8 cellular contexts compared by ENCODE assay signal in the genomic region with DNA sequence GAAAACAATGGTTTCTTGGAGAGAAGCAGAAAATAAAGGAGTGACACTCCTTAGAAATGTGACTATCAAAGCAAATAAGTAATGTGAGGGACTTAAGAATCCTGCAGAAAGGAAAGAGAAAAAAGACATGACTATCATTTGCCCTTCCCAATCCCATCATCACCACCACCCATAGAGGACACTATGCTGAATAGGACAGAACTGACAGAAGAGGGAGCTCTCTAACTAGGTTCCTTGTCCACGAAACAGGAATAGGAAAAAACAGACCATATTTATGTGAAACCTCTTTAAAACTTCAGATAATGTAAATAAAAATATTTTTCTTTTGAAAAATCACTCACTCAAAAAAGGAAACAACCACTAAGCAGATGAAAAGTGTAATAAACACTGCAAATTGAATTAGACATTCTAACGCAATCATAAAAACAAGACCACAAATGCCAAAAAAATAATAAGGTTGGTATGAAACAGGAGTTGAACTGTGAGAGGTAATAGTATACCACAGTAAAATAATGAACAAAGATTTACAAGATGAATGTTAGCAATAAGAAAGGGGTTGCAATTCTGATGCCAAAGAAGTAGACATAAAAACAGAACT. TPM values are rescaled to one million over a fixed set of nuclear protein-coding genes. Genes with fewer than 3 reads are reported as not detected.
A peak's percentile ranks its signal among the peaks of the same experiment; 100 is the strongest.
DNase-seq lines count a peak whose midpoint lies in the region; ATAC-seq and TF ChIP-seq lines count a peak whose summit lies in the region.

No MANE protein-coding gene starts in this region.

- H3K9ac ChIP-seq in smooth muscle cell (ENCODE audit: low read depth): no peak overlapping the region

- POLR2A ChIA-PET in GM10248 (lab: Yijun Ruan, JAX): no interaction called here

- no peak overlapping the region for H3K4me2 ChIP-seq in smooth muscle cell

- no peaks in the 10 kb centered on the region for H3K9me3 ChIP-seq in adrenal gland (replicated peaks in 1 of 3)
- no peaks in the 10 kb centered on the region for H3K9me3 ChIP-seq in right atrium auricular region
- H3K9me3 ChIP-seq in smooth muscle cell (replicated peaks; ENCODE audit: low read depth): no peaks in the 10 kb centered on the region

- H3K27me3 ChIP-seq in adrenal gland (no peaks in the 10 kb centered on the region), right atrium auricular region (no peaks in the 10 kb centered on the region), smooth muscle cell (ENCODE audit: low read depth) (no peaks in the 10 kb centered on the region)

- CTCF ChIA-PET in GM10248 (lab: Yijun Ruan, JAX): interaction anchor here (1.0 to 2.7 kb wide), 4 partner anchors 10 to 230 kb away, joined by 3 to 14 read pairs (median 6); no protein-coding TSS in a partner anchor

- H3K4me1 ChIP-seq in adrenal gland (replicated peaks in 1 of 2) (no peaks in the 10 kb centered on the region), right atrium auricular region (no peaks in the 10 kb centered on the region), smooth muscle cell (ENCODE audit: low read depth) (no peaks in the 10 kb centered on the region)

- DNase-seq in GM10248 (ENCODE audit: extremely low spot score) (peak; percentile 43), NCI-H2081 treated with DMSO at 0.1 percent for 48 hours (lab: John Stamatoyannopoulos, UW) (peak; percentile 43), adrenal gland (peak in 2 of 7 donors; percentile 9 to 12), right atrium auricular region (ENCODE audit: low spot score) (no peak), smooth muscle cell (lab: John Stamatoyannopoulos, UW; ENCODE audit: unreplicated experiment) (no peak), mesenteric fat pad (ENCODE audit: low spot score) (no peak)

- WGBS in adrenal gland, 4 donors: 33 to 43% (median 39%) methylated on average over 2 of the region's 2 CpGs
- WGBS in smooth muscle cell (ENCODE audit: low lambda C conversion rate): 51% methylated on average over 2 of the region's 2 CpGs

- no peak for TF ChIP-seq POLR2A in adrenal gland (IDR thresholded peaks at IDR 0.05)

- H3F3A ChIP-seq in smooth muscle cell (ENCODE audit: low read depth): no peaks in the 10 kb centered on the region

- H2AFZ ChIP-seq in smooth muscle cell (ENCODE audit: low read depth): peak overlapping the region; percentile 61

- peak; percentile 92 for TF ChIP-seq CTCF in 22Rv1 (IDR thresholded peaks at IDR 0.05)
- peak; percentile 56 for TF ChIP-seq CTCF in GM10248 (IDR thresholded peaks at IDR 0.05; ENCODE audit: control extremely low read depth, extremely low read depth, low read depth, missing control alignments)
- TF ChIP-seq CTCF in adrenal gland (IDR thresholded peaks at IDR 0.05): peak; percentile 44 to 84 (median 72)
- peak; percentile 12 to 67 for TF ChIP-seq CTCF in right atrium auricular region (IDR thresholded peaks at IDR 0.05)
- TF ChIP-seq CTCF in smooth muscle cell (IDR thresholded peaks at IDR 0.05; ENCODE audit: borderline replicate concordance, insufficient read depth, poor library complexity, severe bottlenecking): peak; percentile 78

- H3K27ac ChIP-seq in 22Rv1 (no peak overlapping the region), adrenal gland (no peak overlapping the region), right atrium auricular region (no peak overlapping the region), smooth muscle cell (ENCODE audit: low read depth) (no peak overlapping the region)

- no peaks in the 10 kb centered on the region for H4K20me1 ChIP-seq in smooth muscle cell (ENCODE audit: low read depth)

- no peaks in the 10 kb centered on the region for H3K79me2 ChIP-seq in smooth muscle cell (ENCODE audit: low read depth)

- H3K4me3 ChIP-seq in adrenal gland: no peak overlapping the region
- no peak overlapping the region for H3K4me3 ChIP-seq in right atrium auricular region
- no peak overlapping the region for H3K4me3 ChIP-seq in smooth muscle cell

- intact Hi-C loops in adrenal gland (cut with DNase I): loop anchor here in 1 of 2 donors (10.0 kb wide), 1 partner anchor 233 kb away; no protein-coding TSS in a partner anchor

- H3K36me3 ChIP-seq in adrenal gland (replicated peaks in 1 of 2) (no peaks in the 10 kb centered on the region), right atrium auricular region (no peaks in the 10 kb centered on the region), smooth muscle cell (ENCODE audit: low read depth) (no peaks in the 10 kb centered on the region)

- no peak for ATAC-seq in HG03095 (IDR thresholded peaks at IDR 0.05; ENCODE audit: unreplicated experiment)

RNA-seq across cellular contexts. Expression of gene KLRD1, which starts 24.1 kb away (rescaled TPM):
- total RNA-seq in adrenal gland (1 to 10 TPM in 3 of 8 donors, under 1 TPM in 5; 0.12 to 3.1 (median 0.68) TPM), right atrium auricular region (under 1 TPM; 0.82 to 0.94 TPM), smooth muscle cell (0.18 and 1.2 TPM in 2 replicates), mesenteric fat pad (3.3 TPM)
- polyA plus RNA-seq in adrenal gland (1 to 10 TPM in 1 of 3 donors, under 1 TPM in 2; 0.10 to 1.1 (median 0.16) TPM), smooth muscle cell (0.09 and 0.56 TPM in 2 replicates)

RNA-seq across cellular contexts. Expression of gene KLRK1, which starts 58.1 kb away (rescaled TPM):
- total RNA-seq in adrenal gland: 1 to 10 TPM in 3 of 8 donors, under 1 TPM in 3, not detected in 2; 0.25 to 5.2 (median 1.0) TPM
- 1 to 10 TPM; 1.5 to 2.4 (median 2.4) TPM for polyA plus RNA-seq in adrenal gland
- total RNA-seq in right atrium auricular region: under 1 TPM; 0.28 to 0.59 TPM
- total RNA-seq in smooth muscle cell: not detected in 2 replicates
- 0.22 TPM in 1 of 2 replicates, not detected in the other for polyA plus RNA-seq in smooth muscle cell
- 1.7 TPM for total RNA-seq in mesenteric fat pad

Comparison
In these comparisons a context has a peak if more than half of its experiments do, and no peak if none do; other contexts are left out.
1. CTCF ChIP-seq: peak in every context shown above with its lines; median percentile 92 in 22Rv1; 78 in smooth muscle cell; 72 in adrenal gland; 56 in GM10248; 40 in right atrium auricular region.
2. DNase-seq: peak in GM10248 (single experiment) and NCI-H2081 treated with DMSO at 0.1 percent for 48 hours (single experiment); none in right atrium auricular region (single experiment), smooth muscle cell (single experiment) and mesenteric fat pad (single experiment).